In genomic region chr6:36404164-36404563, GRCh38 we compare ENCODE assay signal across 42 cellular contexts. TPM values are rescaled to one million over a fixed set of nuclear protein-coding genes. Genes with fewer than 3 reads are reported as not detected.
"Had no signal": no experiment of that assay in that cellular context is flagged by ENCODE, and none has a peak within 500 bp of the region (broad histone marks: within the 10 kb centered on the region; RNA-seq: fewer than 3 reads in every experiment).

No MANE protein-coding gene starts in this region.

- H3K27me3 Mint-ChIP-seq: activated naive CD4-positive, alpha-beta T cell treated with anti-CD3 and anti-CD28 coated beads, Interleukin-2, amount 50 U/mL, for 24 hours had no signal

- H3K4me1 ChIP-seq: adrenal gland, ascending aorta, body of pancreas, breast epithelium had no signal

- H3K9me3 ChIP-seq: adrenal gland, ascending aorta, body of pancreas, breast epithelium had no signal

- H3K9me3 Mint-ChIP-seq: activated naive CD4-positive, alpha-beta T cell treated with anti-CD3 and anti-CD28 coated beads for 36 hours; activated naive CD4-positive, alpha-beta T cell treated with anti-CD3 and anti-CD28 coated beads, Interleukin-2, amount 10 ng/mL, durations not matched to agents 7 days and 5 days; activated naive CD4-positive, alpha-beta T cell treated with anti-CD3 and anti-CD28 coated beads, Interleukin-2, amount 50 U/mL, for 24 hours; activated naive CD4-positive, alpha-beta T cell treated with anti-CD3 and anti-CD28 coated beads, Interleukin-2, amount 50 U/mL, for 72 hours; activated naive CD8-positive, alpha-beta T cell treated with anti-CD3 and anti-CD28 coated beads for 36 hours; activated naive CD8-positive, alpha-beta T cell treated with anti-CD3 and anti-CD28 coated beads, Interleukin-2, amount 10 ng/mL, durations not matched to agents 7 days and 5 days; activated naive CD8-positive, alpha-beta T cell treated with anti-CD3 and anti-CD28 coated beads, Interleukin-2, amount 50 U/mL, for 24 hours; activated T-cell treated with anti-CD3 and anti-CD28 coated beads, Interleukin-2, amount 50 U/mL, for 24 hours; activated T-cell treated with anti-CD3 and anti-CD28 coated beads, Interleukin-2, amount 50 U/mL, for 4 hours; activated T-cell treated with anti-CD3 and anti-CD28 coated beads, Interleukin-2, amount 50 U/mL, for 72 hours; activated T-helper 1 cell treated with anti-CD3 and anti-CD28 coated beads, Interleukin-12 subunit alpha, Interleukin-12 subunit beta, Interleukin-2, Interleukin-4 antibody, amounts not matched to agents 30 ng/mL and 10 ng/mL and 1 ng/mL, durations not matched to agents 14 hours and 24 hours and 36 hours; activated T-helper 17 cell treated with anti-CD3 and anti-CD28 coated beads, Interleukin-2, amount 50 U/mL, for 72 hours; activated T-helper 2 cell treated with anti-CD3 and anti-CD28 coated beads, Interferon-gamma antibody, Interleukin-2, Interleukin-4, amounts not matched to agents 10 μg/mL and 5 μg/mL and 100 μg/mL, durations not matched to agents 14 hours and 24 hours and 36 hours; central memory CD8-positive, alpha-beta T cell had no signal

- H3K27ac Mint-ChIP-seq: activated naive CD4-positive, alpha-beta T cell treated with anti-CD3 and anti-CD28 coated beads for 36 hours; activated naive CD4-positive, alpha-beta T cell treated with anti-CD3 and anti-CD28 coated beads, Interleukin-2, amount 10 ng/mL, durations not matched to agents 7 days and 5 days; activated naive CD4-positive, alpha-beta T cell treated with anti-CD3 and anti-CD28 coated beads, Interleukin-2, amount 50 U/mL, for 24 hours; activated naive CD4-positive, alpha-beta T cell treated with anti-CD3 and anti-CD28 coated beads, Interleukin-2, amount 50 U/mL, for 72 hours; activated naive CD8-positive, alpha-beta T cell; activated naive CD8-positive, alpha-beta T cell treated with anti-CD3 and anti-CD28 coated beads for 36 hours; activated naive CD8-positive, alpha-beta T cell treated with anti-CD3 and anti-CD28 coated beads, Interleukin-2, amount 10 ng/mL, durations not matched to agents 7 days and 5 days; activated naive CD8-positive, alpha-beta T cell treated with anti-CD3 and anti-CD28 coated beads, Interleukin-2, amount 50 U/mL, for 24 hours; activated T-cell treated with anti-CD3 and anti-CD28 coated beads, Interleukin-2, amount 50 U/mL, for 24 hours; activated T-cell treated with anti-CD3 and anti-CD28 coated beads, Interleukin-2, amount 50 U/mL, for 72 hours; activated T-helper 1 cell treated with anti-CD3 and anti-CD28 coated beads, Interleukin-12 subunit alpha, Interleukin-12 subunit beta, Interleukin-2, Interleukin-4 antibody, amounts not matched to agents 30 ng/mL and 10 ng/mL and 1 ng/mL, durations not matched to agents 14 hours and 24 hours and 36 hours; activated T-helper 17 cell treated with anti-CD3 and anti-CD28 coated beads, Interleukin-2, amount 50 U/mL, for 72 hours; activated T-helper 2 cell treated with anti-CD3 and anti-CD28 coated beads, Interferon-gamma antibody, Interleukin-2, Interleukin-4, amounts not matched to agents 10 μg/mL and 5 μg/mL and 100 μg/mL, durations not matched to agents 14 hours and 24 hours and 36 hours; brain had no signal

- H3K27me3 ChIP-seq: adrenal gland, ascending aorta, body of pancreas, brain microvascular endothelial cell, breast epithelium, cardiac muscle cell had no signal

- H3K4me3 Mint-ChIP-seq: activated naive CD4-positive, alpha-beta T cell treated with anti-CD3 and anti-CD28 coated beads for 36 hours; activated naive CD4-positive, alpha-beta T cell treated with anti-CD3 and anti-CD28 coated beads, Interleukin-2, amount 10 ng/mL, durations not matched to agents 7 days and 5 days; activated naive CD4-positive, alpha-beta T cell treated with anti-CD3 and anti-CD28 coated beads, Interleukin-2, amount 50 U/mL, for 24 hours; activated naive CD8-positive, alpha-beta T cell; activated naive CD8-positive, alpha-beta T cell treated with anti-CD3 and anti-CD28 coated beads for 36 hours; activated naive CD8-positive, alpha-beta T cell treated with anti-CD3 and anti-CD28 coated beads, Interleukin-2, amount 10 ng/mL, durations not matched to agents 7 days and 5 days; activated naive CD8-positive, alpha-beta T cell treated with anti-CD3 and anti-CD28 coated beads, Interleukin-2, amount 50 U/mL, for 24 hours; activated T-cell treated with anti-CD3 and anti-CD28 coated beads, Interleukin-2, amount 50 U/mL, for 24 hours; activated T-cell treated with anti-CD3 and anti-CD28 coated beads, Interleukin-2, amount 50 U/mL, for 4 hours; activated T-cell treated with anti-CD3 and anti-CD28 coated beads, Interleukin-2, amount 50 U/mL, for 72 hours; activated T-helper 1 cell treated with anti-CD3 and anti-CD28 coated beads, Interleukin-12 subunit alpha, Interleukin-12 subunit beta, Interleukin-2, Interleukin-4 antibody, amounts not matched to agents 30 ng/mL and 10 ng/mL and 1 ng/mL, durations not matched to agents 14 hours and 24 hours and 36 hours; activated T-helper 17 cell treated with anti-CD3 and anti-CD28 coated beads, Interleukin-2, amount 50 U/mL, for 72 hours; brain; central memory CD8-positive, alpha-beta T cell had no signal

- H3K27ac ChIP-seq: adrenal gland, ascending aorta, body of pancreas, brain microvascular endothelial cell, breast epithelium, cardiac muscle cell had no signal

- H3K36me3 ChIP-seq: adrenal gland, ascending aorta, brain microvascular endothelial cell, breast epithelium, cardiac muscle cell had no signal

- H3K36me3 Mint-ChIP-seq: activated naive CD4-positive, alpha-beta T cell treated with anti-CD3 and anti-CD28 coated beads, Interleukin-2, amount 10 ng/mL, durations not matched to agents 7 days and 5 days; activated naive CD4-positive, alpha-beta T cell treated with anti-CD3 and anti-CD28 coated beads, Interleukin-2, amount 50 U/mL, for 24 hours; activated naive CD4-positive, alpha-beta T cell treated with anti-CD3 and anti-CD28 coated beads, Interleukin-2, amount 50 U/mL, for 72 hours; activated naive CD8-positive, alpha-beta T cell; activated naive CD8-positive, alpha-beta T cell treated with anti-CD3 and anti-CD28 coated beads for 36 hours; activated naive CD8-positive, alpha-beta T cell treated with anti-CD3 and anti-CD28 coated beads, Interleukin-2, amount 10 ng/mL, durations not matched to agents 7 days and 5 days; brain had no signal

- DNase-seq: activated effector memory CD4-positive, alpha-beta T cell treated with anti-CD3 and anti-CD28 coated beads, Interleukin-2, amount 50 U/mL, for 16 hours; activated effector memory CD4-positive, alpha-beta T cell treated with Interleukin-2 at 50 U/mL for 16 hours; activated gamma-delta T cell; activated gamma-delta T cell treated with Interleukin-2 at 50 U/mL for 16 hours; activated naive CD4-positive, alpha-beta T cell; activated naive CD4-positive, alpha-beta T cell treated with anti-CD3 and anti-CD28 coated beads for 36 hours; activated naive CD4-positive, alpha-beta T cell treated with anti-CD3 and anti-CD28 coated beads, Interleukin-2, amount 10 ng/mL, durations not matched to agents 7 days and 5 days; activated naive CD4-positive, alpha-beta T cell treated with anti-CD3 and anti-CD28 coated beads, Interleukin-2, amount 50 U/mL, for 16 hours; activated naive CD4-positive, alpha-beta T cell treated with Interleukin-2 at 50 U/mL for 16 hours; activated naive CD8-positive, alpha-beta T cell treated with anti-CD3 and anti-CD28 coated beads for 36 hours; activated naive CD8-positive, alpha-beta T cell treated with anti-CD3 and anti-CD28 coated beads, Interleukin-2, amount 10 ng/mL, durations not matched to agents 7 days and 5 days; activated naive CD8-positive, alpha-beta T cell treated with anti-CD3 and anti-CD28 coated beads, Interleukin-2, amount 50 U/mL, for 24 hours; activated T-cell treated with anti-CD3 and anti-CD28 coated beads, Interleukin-2, amount 50 U/mL, for 1 hour; activated T-cell treated with anti-CD3 and anti-CD28 coated beads, Interleukin-2, amount 50 U/mL, for 24 hours; activated T-cell treated with anti-CD3 and anti-CD28 coated beads, Interleukin-2, amount 50 U/mL, for 4 hours; activated T-cell treated with anti-CD3 and anti-CD28 coated beads, Interleukin-2, amount 50 U/mL, for 48 hours; activated T-cell treated with anti-CD3 and anti-CD28 coated beads, Interleukin-2, amount 50 U/mL, for 72 hours; adrenal gland; amniotic stem cell; amygdala; anterior cingulate cortex; aorta; body of pancreas; brain microvascular endothelial cell; caudate nucleus; central memory CD4-positive, alpha-beta T cell; cerebellar nuclear complex had no signal

- H3K4me3 ChIP-seq: adrenal gland, ascending aorta, body of pancreas, breast epithelium, cardiac muscle cell had no signal

- ATAC-seq: activated naive CD4-positive, alpha-beta T cell treated with anti-CD3 and anti-CD28 coated beads, Interleukin-2, amount 50 U/mL, for 72 hours; activated naive CD8-positive, alpha-beta T cell treated with anti-CD3 and anti-CD28 coated beads, Interleukin-2, amount 50 U/mL, for 24 hours; activated T-cell treated with anti-CD3 and anti-CD28 coated beads, Interleukin-2, amount 50 U/mL, for 4 hours; activated T-cell treated with anti-CD3 and anti-CD28 coated beads, Interleukin-2, amount 50 U/mL, for 72 hours; activated T-helper 17 cell treated with anti-CD3 and anti-CD28 coated beads, Interleukin-2, amount 50 U/mL, for 72 hours; body of pancreas had no signal

- H3K4me1 Mint-ChIP-seq: activated naive CD4-positive, alpha-beta T cell treated with anti-CD3 and anti-CD28 coated beads, Interleukin-2, amount 10 ng/mL, durations not matched to agents 7 days and 5 days; activated naive CD4-positive, alpha-beta T cell treated with anti-CD3 and anti-CD28 coated beads, Interleukin-2, amount 50 U/mL, for 24 hours; activated naive CD8-positive, alpha-beta T cell treated with anti-CD3 and anti-CD28 coated beads for 36 hours; activated T-helper 17 cell treated with anti-CD3 and anti-CD28 coated beads, Interleukin-2, amount 50 U/mL, for 72 hours; brain; central memory CD8-positive, alpha-beta T cell had no signal

- FAIRE-seq: astrocyte, bronchial epithelial cell had no signal

RNA-seq across cellular contexts. Expression of gene ETV7, which starts 16.7 kb away (rescaled TPM):
- total RNA-seq: ascending aorta, bronchial epithelial cell, cardiac muscle cell, cerebellum, chondrocyte had no signal

RNA-seq across cellular contexts. Expression of gene PXT1, which starts 38.5 kb away (rescaled TPM):
- total RNA-seq: adrenal gland, aorta, ascending aorta, body of pancreas, bronchial epithelial cell, cardiac muscle cell, cerebellum, chondrocyte had no signal
- polyA plus RNA-seq: adrenal gland had no signal
